In genomic region chr16:69924777-69925191, GRCh38 we compare ENCODE assay signal across 15 cellular contexts. TPM values are rescaled to one million over a fixed set of nuclear protein-coding genes. Genes with fewer than 3 reads are reported as not detected.
DNase-seq lines count a peak whose midpoint lies in the region; ATAC-seq and TF ChIP-seq lines count a peak whose summit lies in the region.
"Had no signal": no experiment of that assay in that cellular context is flagged by ENCODE, and none has a peak within 500 bp of the region (broad histone marks: within the 10 kb centered on the region; RNA-seq: fewer than 3 reads in every experiment).

No MANE protein-coding gene starts in this region.

- peak; percentile 21 for TF ChIP-seq POLR2A in breast epithelium (IDR thresholded peaks at IDR 0.05)
- peak in 1 of 2 donors; percentile 32 for TF ChIP-seq POLR2A in gastroesophageal sphincter (IDR thresholded peaks at IDR 0.05)

- no peaks in the 10 kb centered on the region for H3K4me1 Mint-ChIP-seq in MCF 10A (ENCODE audit: insufficient read depth, unreplicated experiment)
- no peaks in the 10 kb centered on the region for H3K4me1 Mint-ChIP-seq in activated CD4-positive, alpha-beta memory T cell treated with anti-CD3 and anti-CD28 coated beads for 36 hours (ENCODE audit: low read depth)

- H3K36me3 Mint-ChIP-seq in MCF 10A (ENCODE audit: insufficient read depth, unreplicated experiment): no peaks in the 10 kb centered on the region
- H3K36me3 Mint-ChIP-seq in activated CD4-positive, alpha-beta memory T cell treated with anti-CD3 and anti-CD28 coated beads for 36 hours: peaks cover 4% of the 10 kb centered on the region

- no TSS peak for BruUV-seq in MCF 10A (replicated peaks; lab: Mats Ljungman, UMichigan)

- H3K9me3 ChIP-seq in breast epithelium (no peaks in the 10 kb centered on the region), gastroesophageal sphincter (no peaks in the 10 kb centered on the region), aorta (ENCODE audit: control insufficient read depth, low read length) (no peaks in the 10 kb centered on the region)

- H3K9me3 Mint-ChIP-seq in MCF 10A (ENCODE audit: unreplicated experiment): no peaks in the 10 kb centered on the region
- H3K9me3 Mint-ChIP-seq in activated CD4-positive, alpha-beta memory T cell treated with anti-CD3 and anti-CD28 coated beads for 36 hours: no peaks in the 10 kb centered on the region
- H3K9me3 Mint-ChIP-seq: dendritic cell treated with granulocyte-macrophage colony-stimulating factor and Interleukin-4, amounts not matched to agents 40 ng/mL and 50 ng/mL, for 4 days; naive B cell had no signal

- H3K4me3 ChIP-seq in breast epithelium: peak overlapping the region; percentile 14 to 60 (median 41)
- H3K4me3 ChIP-seq in gastroesophageal sphincter: peak overlapping the region in 1 of 2 donors; percentile 38
- peak overlapping the region; percentile 89 to 92 for H3K4me3 ChIP-seq in aorta (ENCODE audit: low read length in 2 of 2)

- peak; percentile 73 for ATAC-seq in gastroesophageal sphincter
- peak; percentile 84 for ATAC-seq in aorta (ENCODE audit: low FRiP score)
- no peak for ATAC-seq in GM21717 (IDR thresholded peaks at IDR 0.05; ENCODE audit: unreplicated experiment)
- ATAC-seq: HCT116 had no signal

- H3K27ac ChIP-seq in breast epithelium: peak overlapping the region; percentile 88 to 93
- peak overlapping the region; percentile 7 to 80 (median 74) for H3K27ac ChIP-seq in gastroesophageal sphincter
- peak overlapping the region; percentile 79 to 99 for H3K27ac ChIP-seq in aorta (ENCODE audit: low read depth in 1 of 2, low read length in 2 of 2)
- H3K27ac ChIP-seq: 22Rv1 had no signal

- peaks cover 0 to 18% of the 10 kb centered on the region in 2 donors for H3K4me1 ChIP-seq in breast epithelium
- H3K4me1 ChIP-seq in gastroesophageal sphincter: peaks cover 0 to 52% (median 4%) of the 10 kb centered on the region in 3 donors
- peaks cover 2 to 7% of the 10 kb centered on the region in 2 donors for H3K4me1 ChIP-seq in aorta (ENCODE audit: control insufficient read depth in 1 of 2, insufficient read depth in 2 of 2, low read length in 2 of 2)

- POLR2A ChIA-PET in MCF 10A (lab: Yijun Ruan, JAX): no interaction called here
- POLR2A ChIA-PET in activated CD4-positive, alpha-beta memory T cell treated with anti-CD3 and anti-CD28 coated beads for 36 hours (lab: Charles Lee): no interaction called here

- H3K4me3 Mint-ChIP-seq in MCF 10A (ENCODE audit: unreplicated experiment): no peak overlapping the region
- H3K4me3 Mint-ChIP-seq in activated CD4-positive, alpha-beta memory T cell treated with anti-CD3 and anti-CD28 coated beads for 36 hours: no peak overlapping the region
- H3K4me3 Mint-ChIP-seq: dendritic cell treated with granulocyte-macrophage colony-stimulating factor and Interleukin-4, amounts not matched to agents 40 ng/mL and 50 ng/mL, for 4 days; naive B cell had no signal

- DNase-seq in breast epithelium (ENCODE audit: low spot score in 2 of 2): peak in 1 of 2 donors; percentile 85
- no peak for DNase-seq in MCF 10A (ENCODE audit: unreplicated experiment)
- DNase-seq in non-pigmented ciliary epithelial cell (ENCODE audit: low read depth): peak; percentile 65
- peak; percentile 89 to 93 for DNase-seq in aorta
- DNase-seq in activated CD4-positive, alpha-beta memory T cell treated with anti-CD3 and anti-CD28 coated beads for 36 hours: no peak
- DNase-seq in NCI-H146 treated with DMSO at 0.1 percent for 48 hours (lab: John Stamatoyannopoulos, UW; ENCODE audit: unreplicated experiment): no peak
- DNase-seq: activated CD4-positive, alpha-beta T cell treated with anti-CD3 and anti-CD28 coated beads, Interleukin-2, amount 50 U/mL, for 48 hours; KBM-7; naive B cell; NK-92 treated with Interleukin-12 subunit alpha and Interleukin-12 subunit beta, amount 100 ng/mL, for 24 hours had no signal

- no peaks in the 10 kb centered on the region for H3K27me3 ChIP-seq in breast epithelium
- no peaks in the 10 kb centered on the region for H3K27me3 ChIP-seq in gastroesophageal sphincter
- no peaks in the 10 kb centered on the region for H3K27me3 ChIP-seq in aorta (ENCODE audit: control insufficient read depth in 1 of 2, insufficient read depth in 2 of 2, low read length in 1 of 2)

- no peak for TF ChIP-seq EP300 in gastroesophageal sphincter (IDR thresholded peaks at IDR 0.05)

- intact Hi-C loops in breast epithelium (cut with DNase I; ENCODE audit: low total_unique reads) (no loop called here), MCF 10A (cut with micrococcal nuclease) (no loop called here), aorta (cut with DNase I) (loop anchor here (2.0 to 5.0 kb wide), 2 partner anchors 64 to 77 kb away; no protein-coding TSS in a partner anchor)
- intact Hi-C loops in activated CD4-positive, alpha-beta memory T cell treated with anti-CD3 and anti-CD28 coated beads for 36 hours (cut with micrococcal nuclease): no loop called here

- H3K36me3 ChIP-seq in breast epithelium: no peaks in the 10 kb centered on the region
- H3K36me3 ChIP-seq in gastroesophageal sphincter: peaks cover 0 to 17% of the 10 kb centered on the region in 2 donors
- no peaks in the 10 kb centered on the region for H3K36me3 ChIP-seq in aorta (ENCODE audit: control insufficient read depth in 1 of 2, insufficient read depth in 2 of 2, low read length in 1 of 2)

- CTCF ChIA-PET in MCF 10A (lab: Yijun Ruan, JAX): interaction anchor here (1.3 kb wide), 1 partner anchor 128 kb away, joined by 6 read pairs; no protein-coding TSS in a partner anchor
- CTCF ChIA-PET in activated CD4-positive, alpha-beta memory T cell treated with anti-CD3 and anti-CD28 coated beads for 36 hours (lab: Charles Lee): no interaction called here

- H3K27ac Mint-ChIP-seq in MCF 10A (ENCODE audit: low read depth, unreplicated experiment): no peak overlapping the region
- H3K27ac Mint-ChIP-seq in activated CD4-positive, alpha-beta memory T cell treated with anti-CD3 and anti-CD28 coated beads for 36 hours: no peak overlapping the region
- H3K27ac Mint-ChIP-seq: dendritic cell treated with granulocyte-macrophage colony-stimulating factor and Interleukin-4, amounts not matched to agents 40 ng/mL and 50 ng/mL, for 4 days had no signal

- TF ChIP-seq CTCF in breast epithelium (IDR thresholded peaks at IDR 0.05) (no peak), MCF 10A (IDR thresholded peaks at IDR 0.05; ENCODE audit: unreplicated experiment) (no peak), gastroesophageal sphincter (IDR thresholded peaks at IDR 0.05) (no peak)

- H3K27me3 Mint-ChIP-seq in MCF 10A (ENCODE audit: insufficient read depth, unreplicated experiment): no peaks in the 10 kb centered on the region
- H3K27me3 Mint-ChIP-seq in activated CD4-positive, alpha-beta memory T cell treated with anti-CD3 and anti-CD28 coated beads for 36 hours: no peaks in the 10 kb centered on the region
- H3K27me3 Mint-ChIP-seq: dendritic cell treated with granulocyte-macrophage colony-stimulating factor and Interleukin-4, amounts not matched to agents 40 ng/mL and 50 ng/mL, for 4 days; naive B cell had no signal

- 40 to 55% methylated on average over 12 to 15 of the region's 19 CpGs for WGBS in gastroesophageal sphincter (ENCODE audit: low coverage in 1 of 2), 2 donors
- 0 to 9% methylated on average over 18 to 19 of the region's 19 CpGs for WGBS in aorta, 2 donors

RNA-seq across cellular contexts. Expression of gene CLEC18A, which starts 26.4 kb away (rescaled TPM):
- total RNA-seq in breast epithelium (1 to 10 TPM in 2 of 3 donors, under 1 TPM in 1; 0.80 to 1.3 (median 1.0) TPM), MCF 10A (2022) (0.28 and 0.88 TPM in 2 replicates), gastroesophageal sphincter (1 to 10 TPM in 1 of 4 donors, under 1 TPM in 2, not detected in 1; 0.27 to 1.9 (median 0.31) TPM), aorta (1 to 10 TPM; 1.9 to 3.0 TPM)
- 10 to 100 TPM in 1 of 2 donors, 1 to 10 TPM in 1; 2.6 to 41.6 TPM for polyA plus RNA-seq in aorta
- under 1 TPM; 0.44 to 0.81 TPM for total RNA-seq in activated CD4-positive, alpha-beta memory T cell treated with anti-CD3 and anti-CD28 coated beads for 36 hours

Comparison
In these comparisons a context has a peak if more than half of its experiments do, and no peak if none do; other contexts are left out.
1. DNase-seq: peak in non-pigmented ciliary epithelial cell (single experiment) and aorta (2 of 2); none in MCF 10A (single experiment), activated CD4-positive, alpha-beta memory T cell treated with anti-CD3 and anti-CD28 coated beads for 36 hours (single experiment) and NCI-H146 treated with DMSO at 0.1 percent for 48 hours (single experiment).
2. intact Hi-C loops: an anchor here in aorta (2.0 to 5.0 kb wide); none called in breast epithelium, MCF 10A and activated CD4-positive, alpha-beta memory T cell treated with anti-CD3 and anti-CD28 coated beads for 36 hours.
3. Peak in every context shown above with its lines, with median percentiles within 50 percentile points of each other: H3K27ac ChIP-seq.